ENCODE assay signal across 25 cellular contexts in genomic region chr13:110653851-110654250, GRCh38.
"Had no signal": no experiment of that assay in that cellular context is flagged by ENCODE, and none has a peak within 500 bp of the region (broad histone marks: within the 10 kb centered on the region; RNA-seq: fewer than 3 reads in every experiment).

No MANE protein-coding gene starts in this region.

- H3K4me3 Mint-ChIP-seq: activated CD4-positive, alpha-beta memory T cell treated with anti-CD3 and anti-CD28 coated beads, Interleukin-2, amount 10 ng/mL, durations not matched to agents 7 days and 5 days; activated naive CD4-positive, alpha-beta T cell treated with anti-CD3 and anti-CD28 coated beads for 36 hours; activated naive CD8-positive, alpha-beta T cell; activated T-helper 17 cell treated with anti-CD3 and anti-CD28 coated beads, Interleukin-2, amount 50 U/mL, for 72 hours; brain; central memory CD8-positive, alpha-beta T cell; T-helper 1 cell treated with Interleukin-12 subunit alpha and Interleukin-12 subunit beta and Interleukin-4 antibody, amounts not matched to agents 30 μg/mL and 1 μg/mL, for 36 hours had no signal

- H3K27me3 Mint-ChIP-seq: activated CD4-positive, alpha-beta memory T cell treated with anti-CD3 and anti-CD28 coated beads, Interleukin-2, amount 10 ng/mL, durations not matched to agents 7 days and 5 days; activated naive CD8-positive, alpha-beta T cell; activated T-helper 17 cell treated with anti-CD3 and anti-CD28 coated beads, Interleukin-2, amount 50 U/mL, for 72 hours; brain; central memory CD8-positive, alpha-beta T cell had no signal

- H3K27ac ChIP-seq: PC-9 had no signal

- H2AFZ ChIP-seq: PC-9 had no signal

- H3K27ac Mint-ChIP-seq: activated CD4-positive, alpha-beta memory T cell treated with anti-CD3 and anti-CD28 coated beads, Interleukin-2, amount 10 ng/mL, durations not matched to agents 7 days and 5 days; activated naive CD4-positive, alpha-beta T cell treated with anti-CD3 and anti-CD28 coated beads for 36 hours; activated naive CD8-positive, alpha-beta T cell; activated T-helper 17 cell treated with anti-CD3 and anti-CD28 coated beads, Interleukin-2, amount 50 U/mL, for 72 hours; T-helper 1 cell treated with Interleukin-12 subunit alpha and Interleukin-12 subunit beta and Interleukin-4 antibody, amounts not matched to agents 30 μg/mL and 1 μg/mL, for 36 hours had no signal

- DNase-seq: activated CD4-positive, alpha-beta memory T cell treated with anti-CD3 and anti-CD28 coated beads, Interleukin-2, amount 10 ng/mL, durations not matched to agents 7 days and 5 days; activated CD4-positive, alpha-beta T cell treated with anti-CD3 and anti-CD28 coated beads, Interleukin-2, amount 50 U/mL, for 1 hour; activated CD4-positive, CD25-positive, alpha-beta regulatory T cell; activated gamma-delta T cell; activated naive CD4-positive, alpha-beta T cell treated with anti-CD3 and anti-CD28 coated beads for 36 hours; activated T-cell treated with anti-CD3 and anti-CD28 coated beads for 4 hours; activated T-cell treated with anti-CD3 and anti-CD28 coated beads, Interleukin-2, amount 50 U/mL, for 48 hours; amygdala; Kasumi-1; NCI-H1105 treated with DMSO at 0.1 percent for 48 hours; NCI-H1436 treated with DMSO at 0.1 percent for 48 hours; NCI-H187; NCI-H2081; NCI-H510A treated with DMSO at 0.1 percent for 48 hours; NCI-H69; PC-9; SHP77 treated with DMSO at 0.1 percent for 48 hours; T1000 had no signal

- FAIRE-seq: astrocyte, TTC549 had no signal

- H3K9me3 Mint-ChIP-seq: activated naive CD4-positive, alpha-beta T cell treated with anti-CD3 and anti-CD28 coated beads for 36 hours; central memory CD8-positive, alpha-beta T cell had no signal

- H3K4me2 ChIP-seq: PC-9 had no signal

- ATAC-seq: activated T-helper 17 cell treated with anti-CD3 and anti-CD28 coated beads, Interleukin-2, amount 50 U/mL, for 72 hours had no signal

- H3K4me3 ChIP-seq: PC-9 had no signal
